Comparison of ENCODE assay signal across 9 cellular contexts in the genomic region with DNA sequence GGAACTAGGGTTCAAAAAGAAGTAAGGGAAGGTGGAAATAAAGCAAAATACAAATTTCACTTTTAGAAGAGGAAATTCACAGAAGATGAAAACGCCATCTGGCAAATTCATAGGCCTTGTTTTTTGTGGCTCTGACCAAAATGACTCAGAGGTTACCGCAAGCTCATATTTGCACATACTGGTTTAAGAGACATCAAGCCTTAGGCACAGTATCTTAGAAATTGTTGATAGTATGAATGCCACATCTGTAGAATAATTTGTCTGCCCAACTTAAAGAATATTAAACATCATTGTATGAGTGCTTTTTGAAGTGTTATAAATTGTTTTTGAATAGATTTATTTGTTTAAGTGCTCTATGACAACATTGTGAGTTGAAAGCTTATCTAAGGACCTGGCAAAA. TPM values are rescaled to one million over a fixed set of nuclear protein-coding genes. Genes with fewer than 3 reads are reported as not detected.
DNase-seq lines count a peak whose midpoint lies in the region; ATAC-seq and TF ChIP-seq lines count a peak whose summit lies in the region.
"Had no signal": no experiment of that assay in that cellular context is flagged by ENCODE, and none has a peak within 500 bp of the region (broad histone marks: within the 10 kb centered on the region; RNA-seq: fewer than 3 reads in every experiment).

No MANE protein-coding gene starts in this region.

- no peak overlapping the region for H3K4me3 Mint-ChIP-seq in central memory CD8-positive, alpha-beta T cell
- H3K4me3 Mint-ChIP-seq in CD4-positive, alpha-beta T cell = no peak overlapping the region

- ATAC-seq in GM21515 (IDR thresholded peaks at IDR 0.05; ENCODE audit: unreplicated experiment) = peak; percentile 82
- ATAC-seq in central memory CD8-positive, alpha-beta T cell (replicated peaks; ENCODE audit: extremely low read depth, poor library complexity, severe bottlenecking) = peak; percentile 68
- no peak for ATAC-seq in CD4-positive, alpha-beta T cell (ENCODE audit: poor library complexity)

- no peaks in the 10 kb centered on the region for H3K9me3 Mint-ChIP-seq in central memory CD8-positive, alpha-beta T cell
- H3K9me3 Mint-ChIP-seq in CD4-positive, alpha-beta T cell = no peaks in the 10 kb centered on the region

- no peak for TF ChIP-seq CTCF in CD4-positive, alpha-beta T cell (IDR thresholded peaks at IDR 0.05)
- no peak for TF ChIP-seq CTCF in GM10266 (IDR thresholded peaks at IDR 0.05; ENCODE audit: control insufficient read depth, insufficient read depth, low read depth, missing control alignments)

- DNase-seq in GDM1 (lab: John Stamatoyannopoulos, UW) (peak; percentile 22), HPDE6-E6E7 (ENCODE audit: extremely low spot score) (peak; percentile 48), GM10266 (ENCODE audit: extremely low spot score) (no peak), DMS79 treated with DMSO at 0.1 percent for 48 hours (lab: John Stamatoyannopoulos, UW) (no peak), activated T-cell treated with anti-CD3 and anti-CD28 coated beads for 4 hours (no peak)
- no peak for DNase-seq in central memory CD8-positive, alpha-beta T cell (ENCODE audit: low spot score in 2 of 2)
- no peak for DNase-seq in CD4-positive, alpha-beta T cell

- H3K27ac ChIP-seq in CD4-positive, alpha-beta T cell (ENCODE audit: low read depth, low read length) = no peak overlapping the region

- H3K4me1 Mint-ChIP-seq in central memory CD8-positive, alpha-beta T cell = peaks cover 6% of the 10 kb centered on the region
- peaks cover 6% of the 10 kb centered on the region for H3K4me1 Mint-ChIP-seq in CD4-positive, alpha-beta T cell (ENCODE audit: low read depth)

- no peaks in the 10 kb centered on the region for H3K27me3 ChIP-seq in CD4-positive, alpha-beta T cell (ENCODE audit: control insufficient read depth, insufficient read depth, low read length)

- no peaks in the 10 kb centered on the region for H3K36me3 Mint-ChIP-seq in central memory CD8-positive, alpha-beta T cell (ENCODE audit: insufficient read depth)
- no peaks in the 10 kb centered on the region for H3K36me3 Mint-ChIP-seq in CD4-positive, alpha-beta T cell (ENCODE audit: low read depth)

- CTCF ChIA-PET in CD4-positive, alpha-beta T cell (lab: Charles Lee) = no interaction called here

- no peaks in the 10 kb centered on the region for H3K27me3 Mint-ChIP-seq in central memory CD8-positive, alpha-beta T cell
- no peaks in the 10 kb centered on the region for H3K27me3 Mint-ChIP-seq in CD4-positive, alpha-beta T cell

- intact Hi-C loops in CD4-positive, alpha-beta T cell (cut with DNase I, micrococcal nuclease) = no loop called here

- H3K27ac Mint-ChIP-seq in central memory CD8-positive, alpha-beta T cell (ENCODE audit: low read depth) = no peak overlapping the region
- H3K27ac Mint-ChIP-seq in CD4-positive, alpha-beta T cell = no peak overlapping the region

- no peaks in the 10 kb centered on the region for H3K9me3 ChIP-seq in CD4-positive, alpha-beta T cell (ENCODE audit: control insufficient read depth, low read length)

- POLR2A ChIA-PET in CD4-positive, alpha-beta T cell (lab: Charles Lee) = no interaction called here

RNA-seq across cellular contexts. Expression of gene TAAR1, which starts 10.6 kb away (rescaled TPM):
- not detected for total RNA-seq in CD4-positive, alpha-beta T cell
- total RNA-seq: H1 had no signal

RNA-seq across cellular contexts. Expression of gene TAAR2, which starts 24.3 kb away (rescaled TPM):
- not detected for total RNA-seq in CD4-positive, alpha-beta T cell
- total RNA-seq: H1 had no signal

RNA-seq across cellular contexts. Expression of gene TAAR5, which starts 58.8 kb away (rescaled TPM):
- not detected for total RNA-seq in CD4-positive, alpha-beta T cell
- total RNA-seq: H1 had no signal

Comparison
In these comparisons a context has a peak if more than half of its experiments do, and no peak if none do; other contexts are left out.
1. DNase-seq: peak in GDM1 (single experiment) and HPDE6-E6E7 (single experiment); none in central memory CD8-positive, alpha-beta T cell (0 of 2), CD4-positive, alpha-beta T cell (0 of 10), GM10266 (single experiment), DMS79 treated with DMSO at 0.1 percent for 48 hours (single experiment) and activated T-cell treated with anti-CD3 and anti-CD28 coated beads for 4 hours (single experiment).